Comparison of ENCODE assay signal across 12 cellular contexts in genomic region chr2:96159084-96159830, GRCh38. TPM values are rescaled to one million over a fixed set of nuclear protein-coding genes. Genes with fewer than 3 reads are reported as not detected.
DNase-seq lines count a peak whose midpoint lies in the region; ATAC-seq and TF ChIP-seq lines count a peak whose summit lies in the region.
"Had no signal": no experiment of that assay in that cellular context is flagged by ENCODE, and none has a peak within 500 bp of the region (broad histone marks: within the 10 kb centered on the region; RNA-seq: fewer than 3 reads in every experiment).

No MANE protein-coding gene starts in this region.

- no peak overlapping the region for H3K27ac ChIP-seq in DOHH2 (ENCODE audit: low read depth, low read length)
- no peak overlapping the region for H3K27ac ChIP-seq in Karpas-422 (ENCODE audit: low read length)

- no peaks in the 10 kb centered on the region for H3K9me2 ChIP-seq in DOHH2 (replicated peaks; ENCODE audit: control insufficient read depth, low read length)
- H3K9me2 ChIP-seq in Karpas-422 (replicated peaks; ENCODE audit: insufficient read depth, low read length): no peaks in the 10 kb centered on the region

- H3K36me3 Mint-ChIP-seq in T-helper 17 cell (ENCODE audit: low read depth): no peaks in the 10 kb centered on the region
- peaks cover 5% of the 10 kb centered on the region for H3K36me3 Mint-ChIP-seq in activated naive CD8-positive, alpha-beta T cell

- DNase-seq in T-helper 17 cell: no peak
- peak; percentile 36 for DNase-seq in sciatic nerve (ENCODE audit: low spot score)
- DNase-seq in NCI-H1436 (lab: John Stamatoyannopoulos, UW): no peak
- DNase-seq in Karpas-422: no peak
- no peak for DNase-seq in SIG-M5 treated with dmso at 0.1 percent for 504 hours (lab: John Stamatoyannopoulos, UW; ENCODE audit: unreplicated experiment)
- DNase-seq: amygdala, PC-3, substantia nigra had no signal

- H3K79me2 ChIP-seq in DOHH2 (ENCODE audit: control insufficient read depth, low read length): no peaks in the 10 kb centered on the region
- H3K79me2 ChIP-seq in Karpas-422 (ENCODE audit: low read length): no peaks in the 10 kb centered on the region

- H3K4me1 ChIP-seq in DOHH2 (ENCODE audit: control insufficient read depth, low read length) (peaks cover 82% of the 10 kb centered on the region), Karpas-422 (ENCODE audit: low read length) (peaks cover 49% of the 10 kb centered on the region)

- H3K27me3 ChIP-seq in DOHH2 (ENCODE audit: control insufficient read depth, low read length) (no peaks in the 10 kb centered on the region), Karpas-422 (ENCODE audit: low read length) (peaks cover 3% of the 10 kb centered on the region; the same call in 1 of the 2 replicates)

- intact Hi-C loops in sciatic nerve (cut with DNase I): no loop called here

- H3K4me3 ChIP-seq in DOHH2 (ENCODE audit: low read length) (no peak overlapping the region), Karpas-422 (ENCODE audit: low read length) (no peak overlapping the region)
- H3K4me3 ChIP-seq: mucosa of descending colon had no signal

- H3K9me3 ChIP-seq in DOHH2 (ENCODE audit: control insufficient read depth, insufficient read depth, low read length) (no peaks in the 10 kb centered on the region), T-helper 17 cell (ENCODE audit: control insufficient read depth, low read length, poor library complexity, severe bottlenecking) (peaks cover 3% of the 10 kb centered on the region), Karpas-422 (ENCODE audit: low read length) (no peaks in the 10 kb centered on the region)
- H3K9me3 ChIP-seq: mucosa of descending colon had no signal

- no peak overlapping the region for H2AFZ ChIP-seq in Karpas-422 (ENCODE audit: low read length)

- H4K20me1 ChIP-seq in DOHH2 (ENCODE audit: control insufficient read depth, insufficient read depth, low read depth, low read length) (no peaks in the 10 kb centered on the region), Karpas-422 (ENCODE audit: insufficient read depth, low read depth, low read length) (no peaks in the 10 kb centered on the region)

- peak overlapping the region; percentile 84 for H3K4me3 Mint-ChIP-seq in T-helper 17 cell
- peak overlapping the region; percentile 64 for H3K4me3 Mint-ChIP-seq in activated naive CD8-positive, alpha-beta T cell

- ATAC-seq in T-helper 17 cell: peak; percentile 35
- ATAC-seq in sciatic nerve: no peak
- ATAC-seq in GM21447 (IDR thresholded peaks at IDR 0.05; ENCODE audit: unreplicated experiment): no peak
- ATAC-seq: mucosa of descending colon, PC-3 had no signal

- H3K36me3 ChIP-seq in DOHH2 (ENCODE audit: control insufficient read depth, low read length) (peaks cover 3% of the 10 kb centered on the region), Karpas-422 (ENCODE audit: insufficient read depth, low read length) (no peaks in the 10 kb centered on the region)

- peaks cover 35% of the 10 kb centered on the region for H3K4me1 Mint-ChIP-seq in T-helper 17 cell
- peaks cover 86% of the 10 kb centered on the region for H3K4me1 Mint-ChIP-seq in activated naive CD8-positive, alpha-beta T cell (ENCODE audit: low read depth)

- H3K4me2 ChIP-seq in DOHH2 (ENCODE audit: low read length): peak overlapping the region; percentile 1; the same call in 1 of the 2 replicates
- H3K4me2 ChIP-seq in Karpas-422 (ENCODE audit: low read depth, low read length, poor library complexity, severe bottlenecking): no peak overlapping the region

- no peaks in the 10 kb centered on the region for H3K27me3 Mint-ChIP-seq in T-helper 17 cell
- no peaks in the 10 kb centered on the region for H3K27me3 Mint-ChIP-seq in activated naive CD8-positive, alpha-beta T cell

- H3K9ac ChIP-seq in Karpas-422 (ENCODE audit: low read length): no peak overlapping the region

- no peak for TF ChIP-seq CTCF in DOHH2 (IDR thresholded peaks at IDR 0.05; ENCODE audit: low read depth, low read length, poor library complexity, severe bottlenecking)

- H3F3A ChIP-seq in DOHH2 (ENCODE audit: control insufficient read depth, insufficient read depth): peaks cover 30% of the 10 kb centered on the region

- peak overlapping the region; percentile 94 for H3K27ac Mint-ChIP-seq in T-helper 17 cell
- peak overlapping the region; percentile 90 for H3K27ac Mint-ChIP-seq in activated naive CD8-positive, alpha-beta T cell

- H3K9me3 Mint-ChIP-seq in activated naive CD8-positive, alpha-beta T cell (ENCODE audit: low read depth): no peaks in the 10 kb centered on the region

RNA-seq across cellular contexts. Expression of gene DUSP2, which starts 14.0 kb away (rescaled TPM):
- 100 to 1,000 TPM; 240 to 319 TPM for total RNA-seq in T-helper 17 cell
- 7.3 TPM for total RNA-seq in sciatic nerve
- 25.1 and 45.2 TPM in 2 replicates for total RNA-seq in Karpas-422 (2014; rRNA removed; shearing (Covaris generic); ENCODE audit: low replicate concordance)

RNA-seq across cellular contexts. Expression of gene ASTL, which starts 21.0 kb away (rescaled TPM):
- total RNA-seq in T-helper 17 cell (1 to 10 TPM; 4.2 to 7.9 TPM), sciatic nerve (0.31 TPM)
- total RNA-seq in Karpas-422 (2014; rRNA removed; shearing (Covaris generic); ENCODE audit: low replicate concordance): not detected in 2 replicates
- total RNA-seq: mucosa of descending colon, PC-3 had no signal

RNA-seq across cellular contexts. Expression of gene ADRA2B, which starts 42.9 kb away (rescaled TPM):
- 1 to 10 TPM in 1 of 2 donors, under 1 TPM in 1; 0.85 to 2.8 TPM for total RNA-seq in T-helper 17 cell
- 3.2 TPM for total RNA-seq in sciatic nerve
- not detected in 2 replicates for total RNA-seq in Karpas-422 (2014; rRNA removed; shearing (Covaris generic); ENCODE audit: low replicate concordance)
- total RNA-seq: PC-3 had no signal

RNA-seq across cellular contexts. Expression of gene STARD7, which starts 49.4 kb away (rescaled TPM):
- total RNA-seq in T-helper 17 cell (10 to 100 TPM; 59.2 to 72.6 TPM), sciatic nerve (72.5 TPM)
- 140 and 167 TPM in 2 replicates for total RNA-seq in Karpas-422 (2014; rRNA removed; shearing (Covaris generic); ENCODE audit: low replicate concordance)
